In genomic region chr1:27154991-27155781, GRCh38 we compare ENCODE assay signal across 8 cellular contexts. TPM values are rescaled to one million over a fixed set of nuclear protein-coding genes. Genes with fewer than 3 reads are reported as not detected.
A peak's percentile ranks its signal among the peaks of the same experiment; 100 is the strongest.
DNase-seq lines count a peak whose midpoint lies in the region; TF ChIP-seq lines count a peak whose summit lies in the region.

TSS of gene SLC9A1 (minus strand) at chr1:27155125. CDS start at chr1:27154334, 791 bp downstream.

- peak; percentile 55 for TF ChIP-seq EP300 in neural cell (conservative IDR thresholded peaks at IDR 0.05; ENCODE audit: poor library complexity, severe bottlenecking)

- H3F3A ChIP-seq in GM23248 (ENCODE audit: insufficient read depth) (peaks cover 5% of the 10 kb centered on the region; the same call in 1 of the 2 replicates), neural cell (ENCODE audit: insufficient read depth, low read length, poor library complexity, severe bottlenecking) (no peaks in the 10 kb centered on the region)

- H3K27me3 ChIP-seq in GM23248 (replicated peaks; ENCODE audit: insufficient read depth) (no peaks in the 10 kb centered on the region), neural cell (ENCODE audit: insufficient read depth, low read depth, low read length) (no peaks in the 10 kb centered on the region), stomach smooth muscle (ENCODE audit: control insufficient read depth in 1 of 2, insufficient read depth in 2 of 2, low read length in 2 of 2) (no peaks in the 10 kb centered on the region)

- H3K36me3 ChIP-seq in GM23248 (ENCODE audit: low read depth) (no peaks in the 10 kb centered on the region), neural cell (ENCODE audit: insufficient read depth, low read length) (no peaks in the 10 kb centered on the region), stomach smooth muscle (ENCODE audit: control insufficient read depth in 2 of 2, insufficient read depth in 2 of 2, low read length in 2 of 2) (no peaks in the 10 kb centered on the region)

- peak within 1 kb of the TSS; percentile 47 for H2AFZ ChIP-seq in GM23248
- H2AFZ ChIP-seq in neural cell (ENCODE audit: low read depth, low read length), result peak within 1 kb of the TSS; percentile 61

- DNase-seq in EL (peak; percentile 91), GM23248 (peak; percentile 95), LHCN-M2 (ENCODE audit: low read depth) (peak; percentile 86), SHP77 (lab: John Stamatoyannopoulos, UW) (peak; percentile 69 to 73), fibroblast of the conjunctiva (ENCODE audit: low read depth) (peak; percentile 85)
- peak; percentile 98 for DNase-seq in activated effector memory CD4-positive, alpha-beta T cell treated with anti-CD3 and anti-CD28 coated beads, Interleukin-2, amount 50 U/mL, for 16 hours

- H3K4me3 ChIP-seq in GM23248 (peak within 1 kb of the TSS; percentile 94), neural cell (ENCODE audit: low read length) (peak within 1 kb of the TSS; percentile 71), stomach smooth muscle (ENCODE audit: low read length in 2 of 2) (peak within 1 kb of the TSS; percentile 70 to 84)

- H3K4me1 ChIP-seq in GM23248 (ENCODE audit: insufficient read depth) (peaks cover 26% of the 10 kb centered on the region), stomach smooth muscle (ENCODE audit: control insufficient read depth, insufficient read depth, low read length) (peaks cover 35% of the 10 kb centered on the region)

- H3K9me2 ChIP-seq in GM23248 (ENCODE audit: insufficient read depth), result no peaks in the 10 kb centered on the region
- no peaks in the 10 kb centered on the region for H3K9me2 ChIP-seq in neural cell (ENCODE audit: insufficient read depth, low read length)

- TF ChIP-seq CTCF in neural cell (IDR thresholded peaks at IDR 0.05; ENCODE audit: poor library complexity, severe bottlenecking), result peak; percentile 93

- in situ Hi-C loops in GM23248 (cut with MboI), result no loop called here

- H3K27ac ChIP-seq in GM23248, result peak within 1 kb of the TSS; percentile 89
- peak within 1 kb of the TSS; percentile 29 for H3K27ac ChIP-seq in neural cell (ENCODE audit: low read length)
- H3K27ac ChIP-seq in stomach smooth muscle (ENCODE audit: low read length), result peak within 1 kb of the TSS; percentile 61

- no peaks in the 10 kb centered on the region for H3K9me3 ChIP-seq in GM23248 (ENCODE audit: low read depth)
- H3K9me3 ChIP-seq in neural cell (ENCODE audit: low read length), result no peaks in the 10 kb centered on the region
- no peaks in the 10 kb centered on the region for H3K9me3 ChIP-seq in stomach smooth muscle (ENCODE audit: control insufficient read depth in 2 of 2, low read length in 2 of 2)

- 3% methylated on average over 37 to 40 of the region's 40 CpGs for WGBS in GM23248 (ENCODE audit: low coverage in 1 of 2, low lambda C conversion rate in 2 of 2, missing lambda C conversion rate in 2 of 2), 2 experiments

- no peaks in the 10 kb centered on the region for H4K20me1 ChIP-seq in GM23248 (ENCODE audit: insufficient read depth)
- H4K20me1 ChIP-seq in neural cell (ENCODE audit: insufficient read depth), result no peaks in the 10 kb centered on the region

- H3K9ac ChIP-seq in GM23248, result peak within 1 kb of the TSS; percentile 93
- peak within 1 kb of the TSS; percentile 70 for H3K9ac ChIP-seq in neural cell (ENCODE audit: low read length)
- peak within 1 kb of the TSS; percentile 84 to 87 for H3K9ac ChIP-seq in stomach smooth muscle (ENCODE audit: low read length in 2 of 2)

- peak; percentile 28 for TF ChIP-seq RAD21 in neural cell (conservative IDR thresholded peaks at IDR 0.05)

- peaks cover 47% of the 10 kb centered on the region for H3K79me2 ChIP-seq in GM23248 (ENCODE audit: insufficient read depth)
- no peaks in the 10 kb centered on the region for H3K79me2 ChIP-seq in neural cell (replicated peaks; ENCODE audit: insufficient read depth, low read length)

- peak within 1 kb of the TSS; percentile 99 for H3K4me2 ChIP-seq in GM23248 (ENCODE audit: unreplicated experiment)
- peak within 1 kb of the TSS; percentile 74 for H3K4me2 ChIP-seq in neural cell (ENCODE audit: low read length)

TF ChIP-seq in neural cell, 6 proteins besides CTCF, POLR2A, EP300 and RAD21:
- TF ChIP-seq SMC3 (conservative IDR thresholded peaks at IDR 0.05; ENCODE audit: poor library complexity), result no peak
- TF ChIP-seq EZH2 (IDR thresholded peaks at IDR 0.05; ENCODE audit: borderline replicate concordance, insufficient read depth, low read length, poor library complexity, severe bottlenecking), result no peak
- peak; percentile 91 for TF ChIP-seq REST (IDR thresholded peaks at IDR 0.05; ENCODE audit: borderline replicate concordance)
- TF ChIP-seq MXI1 (conservative IDR thresholded peaks at IDR 0.05; ENCODE audit: poor library complexity, severe bottlenecking), result peak; percentile 66
- TF ChIP-seq POLR2AphosphoS5 (IDR thresholded peaks at IDR 0.05), result peak; percentile 94
- peak; percentile 98 for TF ChIP-seq TAF1 (IDR thresholded peaks at IDR 0.05; ENCODE audit: low read depth)
TF ChIP-seq in neural cell: peak in this region for 4.

RNA-seq across cellular contexts. Expression of gene SLC9A1, which starts in this region (rescaled TPM):
- total RNA-seq in GM23248 (2014; rRNA removed; shearing (Covaris generic)), result 8.5 and 12.9 TPM in 2 replicates
- polyA plus RNA-seq in GM23248 (2016; fragmentation: Nextera tagmentation; extraction: Ambion mirVana) (20.0 and 23.7 TPM in 2 replicates), neural cell (1.1 and 1.5 TPM in 2 replicates)
- total RNA-seq in LHCN-M2 (2014; rRNA removed), result 14.9 and 16.7 TPM in 2 replicates
- 27.3 TPM for polyA plus RNA-seq in LHCN-M2 (2012)
- polyA minus RNA-seq in neural cell, result 2.2 and 2.4 TPM in 2 replicates

Comparison
In these comparisons a context has a peak if more than half of its experiments do, and no peak if none do; other contexts are left out.
1. Peak in every context shown above with its lines: DNase-seq, H3K4me3 ChIP-seq and H3K27ac ChIP-seq.
2. H3K27ac ChIP-seq: peak in every context shown above with its lines; median percentile 89 in GM23248; 61 in stomach smooth muscle; 29 in neural cell.